11 cellular contexts compared by ENCODE assay signal in the genomic region with DNA sequence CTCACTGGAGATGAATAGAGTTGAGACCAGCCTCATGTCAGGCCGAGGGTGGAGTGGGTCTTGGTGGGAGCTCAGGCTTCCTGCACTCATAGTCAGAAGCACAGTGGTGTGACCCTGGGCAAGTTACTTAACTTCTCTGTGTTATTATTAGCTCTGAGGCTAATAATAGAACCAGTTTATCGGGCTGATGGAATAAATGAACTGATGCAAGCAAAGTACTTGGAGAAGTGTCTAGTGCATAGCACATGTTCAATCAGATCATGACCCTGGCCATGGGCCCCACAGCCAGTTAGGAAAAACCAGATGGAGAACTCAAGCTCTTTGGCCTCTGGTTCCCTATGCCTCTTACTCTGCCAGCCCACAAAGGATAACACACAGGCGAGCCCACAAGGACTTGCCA. TPM values are rescaled to one million over a fixed set of nuclear protein-coding genes. Genes with fewer than 3 reads are reported as not detected.
"Had no signal": no experiment of that assay in that cellular context is flagged by ENCODE, and none has a peak within 500 bp of the region (broad histone marks: within the 10 kb centered on the region; RNA-seq: fewer than 3 reads in every experiment).

No MANE protein-coding gene starts in this region.

- H3K27me3 ChIP-seq: ascending aorta, esophagus squamous epithelium had no signal

- H3K9me3 ChIP-seq: ascending aorta, esophagus squamous epithelium, prostate gland had no signal

- H3K27ac ChIP-seq: ascending aorta, prostate gland had no signal

- H3K4me1 ChIP-seq: ascending aorta had no signal

- ATAC-seq: activated CD8-positive, alpha-beta T cell treated with anti-CD3 and anti-CD28 coated beads for 36 hours; activated T-cell treated with anti-CD3 and anti-CD28 coated beads, Interleukin-2, amount 50 U/mL, for 72 hours had no signal

- H3K36me3 ChIP-seq: ascending aorta, esophagus squamous epithelium, prostate gland had no signal

- H3K4me3 ChIP-seq: ascending aorta, esophagus squamous epithelium, prostate gland had no signal

- DNase-seq: activated CD8-positive, alpha-beta memory T cell treated with anti-CD3 and anti-CD28 coated beads, Interleukin-2, amount 50 U/mL, for 4 hours; activated CD8-positive, alpha-beta T cell treated with anti-CD3 and anti-CD28 coated beads for 36 hours; activated gamma-delta T cell treated with Interleukin-2 at 50 U/mL for 16 hours; activated T-cell treated with anti-CD3 and anti-CD28 coated beads, Interleukin-2, amount 50 U/mL, for 72 hours; esophagus squamous epithelium; hypothalamus; SIG-M5; stimulated activated CD4-positive, alpha-beta T cell treated with anti-CD3 and anti-CD28 coated beads, Interleukin-4, amount 100 ng/mL, for 1 hour; trophoblast cell had no signal

RNA-seq across cellular contexts. Expression of a gene that starts 45.3 kb away (rescaled TPM):
- total RNA-seq: activated CD8-positive, alpha-beta T cell treated with anti-CD3 and anti-CD28 coated beads for 36 hours had no signal
